Comparison of ENCODE assay signal across 13 cellular contexts in the genomic region with DNA sequence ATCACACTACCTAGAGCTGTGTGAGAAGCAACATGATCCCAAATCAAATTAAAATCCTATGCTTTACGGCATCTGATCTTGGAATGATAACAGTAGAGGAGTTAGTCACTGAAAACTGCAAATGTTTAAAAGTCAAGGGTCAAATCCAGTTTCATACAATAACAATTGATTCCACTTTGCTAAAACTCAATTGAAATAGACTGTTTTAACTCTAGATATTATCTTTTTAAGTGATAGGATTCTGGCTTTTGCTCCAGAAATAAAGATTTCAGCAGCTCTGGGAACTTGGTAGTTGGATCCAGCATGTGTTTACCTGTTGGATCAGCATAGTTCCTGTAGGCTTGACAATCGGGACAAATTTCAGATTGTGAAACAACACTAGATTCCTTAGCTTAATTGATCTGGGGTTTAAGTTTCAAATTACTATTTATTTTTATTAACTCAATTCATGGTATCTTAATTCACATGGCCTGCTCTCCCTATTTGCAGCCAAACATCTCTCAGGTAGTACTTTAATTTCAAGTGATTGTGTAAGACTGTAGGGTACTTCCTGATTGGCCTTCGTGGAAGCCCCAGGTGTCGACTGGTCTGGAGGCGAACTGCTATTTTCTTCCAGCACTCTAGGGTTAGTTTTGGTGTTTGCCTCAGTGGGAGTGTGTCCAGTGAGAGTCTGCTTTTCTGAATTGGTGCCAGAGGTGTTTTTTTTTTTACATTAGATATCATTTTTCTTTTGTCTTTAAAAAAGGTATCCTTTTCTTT. TPM values are rescaled to one million over a fixed set of nuclear protein-coding genes. Genes with fewer than 3 reads are reported as not detected.
DNase-seq lines count a peak whose midpoint lies in the region; ATAC-seq and TF ChIP-seq lines count a peak whose summit lies in the region.
"Had no signal": no experiment of that assay in that cellular context is flagged by ENCODE, and none has a peak within 500 bp of the region (broad histone marks: within the 10 kb centered on the region; RNA-seq: fewer than 3 reads in every experiment).

No MANE protein-coding gene starts in this region.

- peak; percentile 73 for DNase-seq in HT-29 (ENCODE audit: low spot score)
- peak; percentile 27 for DNase-seq in adipocyte (ENCODE audit: low read depth)
- no peak for DNase-seq in left lobe of liver (ENCODE audit: low spot score)
- DNase-seq in NK-92 (lab: John Stamatoyannopoulos, UW; ENCODE audit: unreplicated experiment) = no peak
- DNase-seq in HuH-7 (ENCODE audit: low spot score) = no peak
- no peak for DNase-seq in activated naive CD4-positive, alpha-beta T cell treated with anti-CD3 and anti-CD28 coated beads, Interleukin-2, amount 50 U/mL, for 72 hours (ENCODE audit: low spot score in 2 of 2)
- DNase-seq: activated naive CD4-positive, alpha-beta T cell treated with anti-CD3 and anti-CD28 coated beads, Interleukin-2, amount 10 ng/mL, durations not matched to agents 7 days and 5 days; naive thymus-derived CD4-positive, alpha-beta T cell; NCI-H187; stimulated activated naive CD8-positive, alpha-beta T cell treated with anti-CD3 and anti-CD28 coated beads, Interleukin-15, amount 100 ng/mL, for 72 hours had no signal

- no peak overlapping the region for H3K27ac ChIP-seq in C4-2B
- H3K27ac ChIP-seq: BLaER1 had no signal

- H3K9ac ChIP-seq in adipocyte (ENCODE audit: low read length) = no peak overlapping the region
- H3K9ac ChIP-seq: BLaER1 had no signal

- ATAC-seq in left lobe of liver (peak; percentile 62), GM21381 (IDR thresholded peaks at IDR 0.05; ENCODE audit: unreplicated experiment) (no peak)
- no peak for ATAC-seq in activated naive CD4-positive, alpha-beta T cell treated with anti-CD3 and anti-CD28 coated beads, Interleukin-2, amount 50 U/mL, for 72 hours
- ATAC-seq: naive thymus-derived CD4-positive, alpha-beta T cell; stimulated activated naive CD8-positive, alpha-beta T cell treated with anti-CD3 and anti-CD28 coated beads, Interleukin-15, amount 100 ng/mL, for 72 hours had no signal

- peak; percentile 17 for TF ChIP-seq CTCF in C4-2B (conservative IDR thresholded peaks at IDR 0.05)

- H3K27me3 ChIP-seq in adipocyte (replicated peaks; ENCODE audit: control insufficient read depth, insufficient read depth, low read length) = no peaks in the 10 kb centered on the region
- H3K27me3 ChIP-seq: BLaER1 had no signal

- peaks cover 3% of the 10 kb centered on the region for H3K4me1 ChIP-seq in adipocyte (ENCODE audit: control insufficient read depth, insufficient read depth, low read length)

- no peak overlapping the region for H3K27ac Mint-ChIP-seq in activated naive CD4-positive, alpha-beta T cell treated with anti-CD3 and anti-CD28 coated beads, Interleukin-2, amount 50 U/mL, for 72 hours
- H3K27ac Mint-ChIP-seq: activated naive CD4-positive, alpha-beta T cell treated with anti-CD3 and anti-CD28 coated beads, Interleukin-2, amount 10 ng/mL, durations not matched to agents 7 days and 5 days; stimulated activated naive CD8-positive, alpha-beta T cell treated with anti-CD3 and anti-CD28 coated beads, Interleukin-15, amount 100 ng/mL, for 72 hours had no signal

- H3K9me3 ChIP-seq in adipocyte (ENCODE audit: control insufficient read depth, low read length) = no peaks in the 10 kb centered on the region
- H3K9me3 ChIP-seq: BLaER1 had no signal

- no peaks in the 10 kb centered on the region for H3K9me3 Mint-ChIP-seq in activated naive CD4-positive, alpha-beta T cell treated with anti-CD3 and anti-CD28 coated beads, Interleukin-2, amount 50 U/mL, for 72 hours
- H3K9me3 Mint-ChIP-seq: activated naive CD4-positive, alpha-beta T cell treated with anti-CD3 and anti-CD28 coated beads, Interleukin-2, amount 10 ng/mL, durations not matched to agents 7 days and 5 days; stimulated activated naive CD8-positive, alpha-beta T cell treated with anti-CD3 and anti-CD28 coated beads, Interleukin-15, amount 100 ng/mL, for 72 hours had no signal

- H3K4me3 ChIP-seq in adipocyte (ENCODE audit: low read length) = no peak overlapping the region
- H3K4me3 ChIP-seq: BLaER1 had no signal

- H3K36me3 ChIP-seq in adipocyte (ENCODE audit: control insufficient read depth, insufficient read depth, low read length, severe bottlenecking) = peaks cover 12% of the 10 kb centered on the region

- peaks cover 7 to 14% of the 10 kb centered on the region in 2 donors for H3K36me3 Mint-ChIP-seq in activated naive CD4-positive, alpha-beta T cell treated with anti-CD3 and anti-CD28 coated beads, Interleukin-2, amount 50 U/mL, for 72 hours

RNA-seq across cellular contexts. Expression of gene NFKBIZ, which starts 16.6 kb away (rescaled TPM):
- 51.0 and 53.2 TPM in 2 replicates for total RNA-seq in HT-29 (2014; rRNA removed; shearing (Covaris generic))
- 29.7 TPM for total RNA-seq in left lobe of liver
- total RNA-seq in activated naive CD4-positive, alpha-beta T cell treated with anti-CD3 and anti-CD28 coated beads, Interleukin-2, amount 50 U/mL, for 72 hours = 10 to 100 TPM; 57.3 to 62.6 TPM

Comparison
In these comparisons a context has a peak if more than half of its experiments do, and no peak if none do; other contexts are left out.
1. DNase-seq: peak in HT-29 (single experiment) and adipocyte (single experiment); none in left lobe of liver (single experiment), NK-92 (single experiment), HuH-7 (single experiment) and activated naive CD4-positive, alpha-beta T cell treated with anti-CD3 and anti-CD28 coated beads, Interleukin-2, amount 50 U/mL, for 72 hours (0 of 2).